8 cellular contexts compared by ENCODE assay signal in the genomic region with DNA sequence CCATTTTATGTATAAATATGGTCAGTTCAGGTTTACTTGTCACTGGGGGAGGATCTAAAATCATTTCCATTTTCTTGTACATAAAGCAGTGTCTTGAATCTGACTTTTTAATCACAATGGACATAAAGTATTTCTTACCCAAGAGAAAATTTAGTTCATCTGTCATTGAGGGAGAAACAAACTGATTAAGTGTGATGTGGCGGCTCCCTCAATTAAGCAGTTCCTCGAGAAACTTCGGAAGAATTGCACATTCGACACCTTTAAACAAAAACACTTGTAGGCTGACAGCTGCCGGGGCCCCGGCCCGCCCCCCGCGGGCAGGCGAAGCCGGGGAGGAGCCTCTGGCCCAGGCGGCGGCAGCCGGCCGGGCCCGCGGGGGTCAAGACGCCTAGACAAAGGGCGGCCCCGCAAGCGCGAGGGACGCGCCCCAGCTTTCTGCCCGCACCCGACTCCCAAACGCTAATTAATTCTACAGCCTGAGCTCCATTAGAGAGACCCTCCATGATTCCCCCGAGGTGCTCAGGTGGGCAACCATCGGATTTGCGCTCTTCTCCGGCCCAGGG. TPM values are rescaled to one million over a fixed set of nuclear protein-coding genes. Genes with fewer than 3 reads are reported as not detected.
DNase-seq lines count a peak whose midpoint lies in the region; ATAC-seq and TF ChIP-seq lines count a peak whose summit lies in the region.

No MANE protein-coding gene starts in this region.

- no peak for DNase-seq in BJ (ENCODE audit: low read depth)
- peak; percentile 33 for DNase-seq in GM20000 (ENCODE audit: low spot score)
- DNase-seq in OCI-M1 (lab: John Stamatoyannopoulos, UW): peak; percentile 0
- DNase-seq in 8988T: no peak
- no peak for DNase-seq in HCEC 1CT

- H3K9me3 ChIP-seq in ectodermal cell (ENCODE audit: control insufficient read depth, low read length): peaks cover 4% of the 10 kb centered on the region
- H3K9me3 ChIP-seq in muscle layer of colon (ENCODE audit: low read length): no peaks in the 10 kb centered on the region

- CTCF ChIA-PET in BJ (lab: Yijun Ruan, JAX): interaction anchor here (1.2 kb wide), 2 partner anchors 18 to 56 kb away, joined by 3 to 4 read pairs; no protein-coding TSS in a partner anchor

- H3K9ac ChIP-seq in muscle layer of colon (ENCODE audit: low read length): no peak overlapping the region

- H3K27ac ChIP-seq in ectodermal cell (ENCODE audit: insufficient read depth, low read depth, low read length, poor library complexity, severe bottlenecking) (peak overlapping the region; percentile 91), muscle layer of colon (ENCODE audit: low read depth, low read length) (no peak overlapping the region)

- POLR2A ChIA-PET in BJ (lab: Charles Lee): no interaction called here

- no peak for ATAC-seq in HG02571 (IDR thresholded peaks at IDR 0.05; ENCODE audit: unreplicated experiment)

- H3K36me3 ChIP-seq in BJ (ENCODE audit: control insufficient read depth, insufficient read depth, low read length) (no peaks in the 10 kb centered on the region), ectodermal cell (ENCODE audit: control insufficient read depth, insufficient read depth, low read length) (peaks cover 20% of the 10 kb centered on the region), muscle layer of colon (ENCODE audit: insufficient read depth, low read length) (no peaks in the 10 kb centered on the region)

- WGBS in ectodermal cell, 2 experiments: 1% methylated on average over 31 of the region's 31 CpGs

- H3K4me1 ChIP-seq in ectodermal cell (ENCODE audit: control insufficient read depth, insufficient read depth, low read length) (peaks cover 7% of the 10 kb centered on the region), muscle layer of colon (ENCODE audit: insufficient read depth, low read length) (peaks cover 13% of the 10 kb centered on the region)

- no peak for TF ChIP-seq CTCF in BJ (IDR thresholded peaks at IDR 0.05; ENCODE audit: insufficient read depth, low read depth, low read length)
- TF ChIP-seq CTCF in GM20000 (IDR thresholded peaks at IDR 0.05; ENCODE audit: extremely low read depth, missing control alignments): no peak

- H3K4me3 ChIP-seq in BJ (ENCODE audit: low read depth, low read length) (peak overlapping the region; percentile 68), ectodermal cell (ENCODE audit: insufficient read depth, low read depth, low read length) (peak overlapping the region; percentile 98), muscle layer of colon (ENCODE audit: low read depth in 1 of 2, low read length in 2 of 2) (peak overlapping the region; percentile 74 to 79)

- H3K27me3 ChIP-seq in BJ (ENCODE audit: control insufficient read depth, insufficient read depth, low read length) (peaks cover 20% of the 10 kb centered on the region), ectodermal cell (ENCODE audit: control insufficient read depth, insufficient read depth, low read length, poor library complexity, severe bottlenecking) (peaks cover 40% of the 10 kb centered on the region), muscle layer of colon (ENCODE audit: control insufficient read depth in 1 of 2, insufficient read depth in 2 of 2, low read length in 2 of 2) (peaks cover 24 to 63% of the 10 kb centered on the region in 2 donors)

RNA-seq across cellular contexts. Expression of a gene that starts 0.8 kb away (rescaled TPM):
- 0.15 and 0.20 TPM in 2 replicates for polyA plus RNA-seq in BJ (2011; rRNA removed)
- polyA minus RNA-seq in BJ (2011; rRNA and poly(A)+ RNA removed): 0.21 and 0.71 TPM in 2 replicates
- 16.2 TPM for polyA plus RNA-seq in ectodermal cell (2013, experiment 1 of 4)
- polyA plus RNA-seq in ectodermal cell (2013, experiment 2 of 4): 19.3 TPM
- 17.2 TPM for polyA plus RNA-seq in ectodermal cell (2013, experiment 3 of 4)
- 19.0 TPM for polyA plus RNA-seq in ectodermal cell (2013, experiment 4 of 4)

Comparison
In these comparisons a context has a peak if more than half of its experiments do, and no peak if none do; other contexts are left out.
1. DNase-seq: peak in GM20000 (single experiment) and OCI-M1 (single experiment); none in BJ (single experiment), 8988T (single experiment) and HCEC 1CT (single experiment).
2. Peak in every context shown above with its lines, with median percentiles within 50 percentile points of each other: H3K4me3 ChIP-seq.